Comparison of ENCODE assay signal across 25 cellular contexts in genomic region chr16:89285381-89285780, GRCh38.
DNase-seq lines count a peak whose midpoint lies in the region; ATAC-seq, FAIRE-seq and TF ChIP-seq lines count a peak whose summit lies in the region.
"Had no signal": no experiment of that assay in that cellular context is flagged by ENCODE, and none has a peak within 500 bp of the region (broad histone marks: within the 10 kb centered on the region; RNA-seq: fewer than 3 reads in every experiment).

No MANE protein-coding gene starts in this region.

- H2BK20ac ChIP-seq in IMR-90 (ENCODE audit: low read depth, low read length), result no peak overlapping the region

- no peak overlapping the region for H4K91ac ChIP-seq in IMR-90 (ENCODE audit: insufficient read depth, low read depth, low read length)

- intact Hi-C loops in Right ventricle myocardium inferior (cut with DNase I), result loop anchor here (5.0 kb wide), 1 partner anchor 43 kb away; no protein-coding TSS in a partner anchor
- intact Hi-C loops in Right ventricle myocardium superior (cut with DNase I), result no loop called here
- intact Hi-C loops in right cardiac atrium (cut with DNase I), result no loop called here
- intact Hi-C loops in heart left ventricle (cut with DNase I), result loop anchor here in 3 of 10 donors (5.0 kb wide), 2 partner anchors 43 to 343 kb away; no protein-coding TSS in a partner anchor
- intact Hi-C loops in IMR-90 (cut with micrococcal nuclease), result no loop called here

- H3K9me3 ChIP-seq in right cardiac atrium (ENCODE audit: control insufficient read depth, low read length), result no peaks in the 10 kb centered on the region
- H3K9me3 ChIP-seq in heart left ventricle, result no peaks in the 10 kb centered on the region
- no peaks in the 10 kb centered on the region for H3K9me3 ChIP-seq in IMR-90 (ENCODE audit: control insufficient read depth, insufficient read depth, low read length)
- H3K9me3 ChIP-seq in WERI-Rb-1 (ENCODE audit: severe bottlenecking), result no peaks in the 10 kb centered on the region
- H3K9me3 ChIP-seq: BE2C, BLaER1 had no signal

- 89% methylated on average over 17 of the region's 17 CpGs for whole genome bisulfite sequencing in right cardiac atrium
- WGBS in heart left ventricle, 4 donors, result 91 to 96% (median 94%) methylated on average over 17 of the region's 17 CpGs
- WGBS in IMR-90 (ENCODE audit: extremely low coverage in 2 of 2, insufficient read length in 1 of 2), 2 experiments, result 99% methylated on average over 13 of the region's 17 CpGs; no CpG with 5 or more reads in 1 of the 2 experiments

- H3K79me1 ChIP-seq in IMR-90 (ENCODE audit: low read depth in 1 of 2, low read length in 2 of 2), result peaks cover 44 to 68% of the 10 kb centered on the region in 2 experiments

- in situ Hi-C loops in IMR-90 (cut with MboI; ENCODE audit: low sequenced_read_pairs), result no loop called here

- no peak overlapping the region for H2BK5ac ChIP-seq in IMR-90 (ENCODE audit: low read depth, low read length, poor library complexity, severe bottlenecking)

- H2AFZ ChIP-seq in IMR-90 (replicated peaks; ENCODE audit: low read length, poor library complexity), result peak overlapping the region; percentile 46

- ATAC-seq in Right ventricle myocardium inferior, result no peak
- no peak for ATAC-seq in Right ventricle myocardium superior (ENCODE audit: poor library complexity)
- no peak for ATAC-seq in right cardiac atrium
- ATAC-seq in heart left ventricle, result no peak
- no peak for ATAC-seq in IMR-90 (ENCODE audit: low read depth)
- ATAC-seq: GM12878 had no signal

- no peak overlapping the region for H4K8ac ChIP-seq in IMR-90 (ENCODE audit: low read depth in 2 of 2, low read length in 2 of 2)

- no peak for TF ChIP-seq RAD21 in IMR-90 (IDR thresholded peaks at IDR 0.05; ENCODE audit: low read length)

- TF ChIP-seq POLR2A in heart left ventricle (IDR thresholded peaks at IDR 0.05) (no peak), IMR-90 (IDR thresholded peaks at IDR 0.05; ENCODE audit: low read depth, low read length) (no peak)

- peaks cover 26% of the 10 kb centered on the region for H4K20me1 ChIP-seq in IMR-90 (ENCODE audit: insufficient read depth, low read length)

- H3K18ac ChIP-seq in IMR-90 (ENCODE audit: low read depth, low read length), result no peak overlapping the region

- H2AK5ac ChIP-seq in IMR-90 (ENCODE audit: low read depth, low read length), result no peak overlapping the region

- TF ChIP-seq CTCF in heart left ventricle (IDR thresholded peaks at IDR 0.05) (no peak), IMR-90 (conservative IDR thresholded peaks at IDR 0.05; ENCODE audit: low read depth, low read length) (no peak), bronchial epithelial cell (IDR thresholded peaks at IDR 0.05; ENCODE audit: insufficient read depth, low read length, severe bottlenecking) (no peak), WERI-Rb-1 (IDR thresholded peaks at IDR 0.05; ENCODE audit: low read depth, low read length) (no peak)

- POLR2A ChIA-PET in IMR-90 (lab: Charles Lee; ENCODE audit: unreplicated experiment), result no interaction called here

- dilution Hi-C loops in IMR-90 (cut with HindIII; ENCODE audit: low sequenced_read_pairs, unreplicated experiment), result no loop called here

- no peaks in the 10 kb centered on the region for H3K9me1 ChIP-seq in IMR-90 (ENCODE audit: insufficient read depth, low read length)

- H3K27me3 ChIP-seq in right cardiac atrium (ENCODE audit: control insufficient read depth, insufficient read depth) (no peaks in the 10 kb centered on the region), heart left ventricle (no peaks in the 10 kb centered on the region), IMR-90 (ENCODE audit: control insufficient read depth, insufficient read depth, low read length) (no peaks in the 10 kb centered on the region), bronchial epithelial cell (ENCODE audit: control insufficient read depth, insufficient read depth, low read length) (no peaks in the 10 kb centered on the region), WERI-Rb-1 (ENCODE audit: insufficient read depth, low read depth, severe bottlenecking) (no peaks in the 10 kb centered on the region)
- H3K27me3 ChIP-seq: BE2C, BLaER1 had no signal

- peak; percentile 52 for DNase-seq in Right ventricle myocardium inferior (ENCODE audit: missing footprints)
- DNase-seq in Right ventricle myocardium superior, result no peak
- DNase-seq in right cardiac atrium, result peak in 2 of 3 donors; percentile 14 to 31
- DNase-seq in heart left ventricle, result no peak
- DNase-seq in IMR-90, result no peak
- no peak for DNase-seq in bronchial epithelial cell (ENCODE audit: low read depth)
- no peak for DNase-seq in WERI-Rb-1
- DNase-seq: 8988T; ACHN; BE2C; C1 segment of cervical spinal cord; CD4-positive, CD25-positive, alpha-beta regulatory T cell; COR-L47; DMS 273 treated with DMSO at 0.1 percent for 48 hours; DMS153; DMS53; DMS79; DND-41; EL; GDM1 had no signal

- H3K4me3 ChIP-seq in right cardiac atrium (ENCODE audit: low read length), result no peak overlapping the region
- H3K4me3 ChIP-seq in heart left ventricle, result no peak overlapping the region
- H3K4me3 ChIP-seq in IMR-90 (ENCODE audit: insufficient read depth, low read depth, low read length), result no peak overlapping the region
- no peak overlapping the region for H3K4me3 ChIP-seq in bronchial epithelial cell (ENCODE audit: low read depth, low read length)
- H3K4me3 ChIP-seq in WERI-Rb-1 (ENCODE audit: low read depth, low read length), result no peak overlapping the region
- H3K4me3 ChIP-seq: BLaER1, GM12878 had no signal

- no peak overlapping the region for H3K4me2 ChIP-seq in IMR-90 (ENCODE audit: low read depth, low read length)
- H3K4me2 ChIP-seq: BLaER1 had no signal

- H3K4me1 ChIP-seq in right cardiac atrium (ENCODE audit: control insufficient read depth, insufficient read depth, low read length), result no peaks in the 10 kb centered on the region
- peaks cover 0 to 6% (median 0%) of the 10 kb centered on the region in 12 donors for H3K4me1 ChIP-seq in heart left ventricle
- no peaks in the 10 kb centered on the region for H3K4me1 ChIP-seq in IMR-90 (ENCODE audit: control insufficient read depth, insufficient read depth, low read length)
- H3K4me1 ChIP-seq: BE2C had no signal

- H3K14ac ChIP-seq in IMR-90 (replicated peaks; ENCODE audit: low read depth, low read length), result no peak overlapping the region

- no peak overlapping the region for H3K27ac ChIP-seq in right cardiac atrium (ENCODE audit: low read length)
- H3K27ac ChIP-seq in heart left ventricle, result no peak overlapping the region
- H3K27ac ChIP-seq in IMR-90 (ENCODE audit: insufficient read depth, low read length), result no peak overlapping the region
- no peak overlapping the region for H3K27ac ChIP-seq in WERI-Rb-1
- H3K27ac ChIP-seq: BLaER1 had no signal

- FAIRE-seq in bronchial epithelial cell (lab: Jason Lieb, UNC), result peak; percentile 80
- FAIRE-seq: A204.1, GM12878, GM12892, GM18507 had no signal

- no peak overlapping the region for H3K9ac ChIP-seq in IMR-90 (ENCODE audit: low read depth, low read length)
- H3K9ac ChIP-seq: BLaER1 had no signal

- BruUV-seq in IMR-90 (replicated peaks; lab: Mats Ljungman, UMichigan), result no TSS peak

- H3K23ac ChIP-seq in IMR-90 (ENCODE audit: low read depth, low read length), result no peak overlapping the region

- H3K36me3 ChIP-seq in heart left ventricle, result peaks cover 5 to 94% (median 85%) of the 10 kb centered on the region in 9 donors
- H3K36me3 ChIP-seq in IMR-90 (ENCODE audit: control insufficient read depth, insufficient read depth, low read length), result peaks cover 70% of the 10 kb centered on the region
- peaks cover 42% of the 10 kb centered on the region for H3K36me3 ChIP-seq in bronchial epithelial cell (ENCODE audit: control insufficient read depth, insufficient read depth, low read length)
- peaks cover 21% of the 10 kb centered on the region for H3K36me3 ChIP-seq in WERI-Rb-1

- no peak overlapping the region for H2BK15ac ChIP-seq in IMR-90 (ENCODE audit: low read depth, low read length)

- no peak overlapping the region for H3K4ac ChIP-seq in IMR-90 (ENCODE audit: low read depth, low read length)

- H4K5ac ChIP-seq in IMR-90 (ENCODE audit: low read depth, low read length), result no peak overlapping the region

- CTCF ChIA-PET in IMR-90 (lab: Yijun Ruan, JAX), result no interaction called here

- no peak overlapping the region for H3K56ac ChIP-seq in IMR-90 (ENCODE audit: extremely low read depth, insufficient read depth, low read length)

- no peak overlapping the region for H2BK120ac ChIP-seq in IMR-90 (ENCODE audit: low read depth, low read length)

- H2AK9ac ChIP-seq in IMR-90 (replicated peaks; ENCODE audit: low read depth, low read length, poor library complexity), result no peak overlapping the region

TF ChIP-seq in IMR-90, 13 proteins besides CTCF, POLR2A, EP300 and RAD21 (continues in another document):
- TF ChIP-seq CEBPB (IDR thresholded peaks at IDR 0.05; ENCODE audit: low read depth, low read length) (no peak), MXI1 (IDR thresholded peaks at IDR 0.05; ENCODE audit: borderline replicate concordance, low read depth, low read length) (no peak), NFE2L2 (IDR thresholded peaks at IDR 0.05; ENCODE audit: low read depth, low read length) (no peak), MAZ (IDR thresholded peaks at IDR 0.05; ENCODE audit: borderline replicate concordance, low read depth, low read length) (no peak), USF2 (IDR thresholded peaks at IDR 0.05; ENCODE audit: low read depth, low read length) (no peak), SMC3 (IDR thresholded peaks at IDR 0.05; ENCODE audit: low read depth, low read length) (no peak), BHLHE40 (IDR thresholded peaks at IDR 0.05; ENCODE audit: low read depth, low read length) (no peak), RFX5 (IDR thresholded peaks at IDR 0.05; ENCODE audit: low read depth, low read length) (no peak), ELK1 (IDR thresholded peaks at IDR 0.05; ENCODE audit: borderline replicate concordance, low read depth, low read length) (no peak), FOS (IDR thresholded peaks at IDR 0.05; ENCODE audit: low read depth, low read length) (no peak), RCOR1 (IDR thresholded peaks at IDR 0.05; ENCODE audit: insufficient replicate concordance, low read length) (no peak)

Comparison
In these comparisons a context has a peak if more than half of its experiments do, and no peak if none do; other contexts are left out.
1. DNase-seq: peak in Right ventricle myocardium inferior (single experiment) and right cardiac atrium (2 of 3); none in Right ventricle myocardium superior (single experiment), heart left ventricle (0 of 5), IMR-90 (single experiment), bronchial epithelial cell (single experiment) and WERI-Rb-1 (single experiment).